In the genomic region with DNA sequence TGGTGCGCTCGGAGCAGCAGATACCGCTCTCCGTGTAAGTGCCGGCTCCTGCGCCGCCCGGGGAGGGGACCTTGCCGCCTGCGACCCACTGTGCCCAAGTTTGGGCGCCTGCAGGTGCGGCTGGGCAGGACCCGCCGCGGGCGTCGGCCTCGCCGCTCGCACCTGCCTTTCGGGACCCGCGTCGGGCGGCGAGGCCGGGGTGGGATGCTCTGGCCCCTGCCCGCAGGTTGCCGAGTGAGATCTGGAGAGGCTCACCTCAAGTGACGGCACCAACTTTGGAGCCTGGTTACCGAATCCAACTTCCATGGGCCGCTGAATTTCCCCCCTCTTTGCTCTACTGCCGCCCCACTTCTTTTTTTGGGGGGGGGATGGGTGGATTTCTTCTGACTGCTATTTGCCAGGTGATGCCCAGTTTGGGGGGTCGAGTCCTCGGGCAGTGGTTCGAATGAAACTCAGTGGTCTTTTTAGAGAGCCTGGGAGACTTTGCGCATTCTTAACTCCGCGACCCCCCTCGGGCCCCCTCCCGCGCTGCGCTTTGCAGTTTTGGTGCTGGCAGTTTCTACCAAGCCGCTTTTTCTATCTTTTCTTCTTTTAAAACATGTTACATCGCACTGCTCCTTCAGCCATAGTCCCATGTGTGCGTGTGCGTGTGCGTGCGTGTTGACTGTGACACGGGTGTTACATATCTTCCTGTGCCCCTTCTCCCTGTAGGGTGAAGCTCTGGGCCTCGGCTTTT, we compare ENCODE assay signal across 10 cellular contexts. TPM values are rescaled to one million over a fixed set of nuclear protein-coding genes. Genes with fewer than 3 reads are reported as not detected.
DNase-seq lines count a peak whose midpoint lies in the region; ATAC-seq, FAIRE-seq and TF ChIP-seq lines count a peak whose summit lies in the region.
"Had no signal": no experiment of that assay in that cellular context is flagged by ENCODE, and none has a peak within 500 bp of the region (broad histone marks: within the 10 kb centered on the region; RNA-seq: fewer than 3 reads in every experiment).

No MANE protein-coding gene starts in this region.

- H3K4me1 ChIP-seq in GM12878 (ENCODE audit: control insufficient read depth, insufficient read depth, low read length) (no peaks in the 10 kb centered on the region; the same call in 1 of the 2 replicates), stomach smooth muscle (ENCODE audit: control insufficient read depth, insufficient read depth, low read length) (peaks cover 29% of the 10 kb centered on the region)

- FAIRE-seq in GM12878 (lab: Jason Lieb, UNC), result no peak

- RAD21 ChIA-PET in GM12878 (lab: Charles Lee; ENCODE audit: unreplicated experiment), result no interaction called here

- H3K9me3 ChIP-seq in GM12878 (replicated peaks; ENCODE audit: control insufficient read depth, insufficient read depth, low read length) (no peaks in the 10 kb centered on the region), stomach smooth muscle (ENCODE audit: control insufficient read depth in 2 of 2, low read length in 2 of 2) (no peaks in the 10 kb centered on the region)

- peaks cover 4 to 14% of the 10 kb centered on the region in 2 experiments; a peak in 3 of 4 replicates for H3K27me3 ChIP-seq in GM12878 (replicated peaks in 1 of 2; ENCODE audit: control insufficient read depth in 2 of 2, insufficient read depth in 2 of 2, low read length in 1 of 2)
- peaks cover 10% of the 10 kb centered on the region for H3K27me3 ChIP-seq in layer of hippocampus (ENCODE audit: control insufficient read depth, insufficient read depth, low read length)
- H3K27me3 ChIP-seq in stomach smooth muscle (ENCODE audit: control insufficient read depth in 1 of 2, insufficient read depth in 2 of 2, low read length in 2 of 2), result peaks cover 6 to 11% of the 10 kb centered on the region in 2 donors

- no peak for ATAC-seq in GM12878
- no peak for ATAC-seq in activated CD8-positive, alpha-beta T cell treated with anti-CD3 and anti-CD28 coated beads for 36 hours

- DNase-seq in DMS79 treated with DMSO at 0.1 percent for 48 hours (lab: John Stamatoyannopoulos, UW) (peak; percentile 10), DMS79 (lab: John Stamatoyannopoulos, UW) (no peak), GM12878 (ENCODE audit: low read depth, low spot score) (no peak), hypothalamus (lab: John Stamatoyannopoulos, UW) (no peak), GOT3 (lab: John Stamatoyannopoulos, UW) (no peak)
- DNase-seq in activated CD8-positive, alpha-beta T cell treated with anti-CD3 and anti-CD28 coated beads for 36 hours, result no peak
- DNase-seq: 8988T, PC-9 had no signal

- H3K36me3 Mint-ChIP-seq in activated CD8-positive, alpha-beta T cell treated with anti-CD3 and anti-CD28 coated beads for 36 hours (ENCODE audit: low read depth), result no peaks in the 10 kb centered on the region

- no peak overlapping the region for H3K4me2 ChIP-seq in GM12878 (ENCODE audit: control insufficient read depth, insufficient read depth)
- H3K4me2 ChIP-seq: PC-9 had no signal

- H3K4me1 Mint-ChIP-seq in activated CD8-positive, alpha-beta T cell treated with anti-CD3 and anti-CD28 coated beads for 36 hours (ENCODE audit: low read depth), result peaks cover 3% of the 10 kb centered on the region

- TF ChIP-seq CTCF in GM12878 (IDR thresholded peaks at IDR 0.05 in 2 of 3, conservative IDR thresholded peaks at IDR 0.05 in 1 of 3; ENCODE audit: control insufficient read depth in 2 of 3, extremely low read depth in 1 of 3, insufficient read depth in 1 of 3, low read depth in 3 of 3, low read length in 3 of 3), result no peak
- no peak for TF ChIP-seq CTCF in activated CD8-positive, alpha-beta T cell treated with anti-CD3 and anti-CD28 coated beads for 36 hours (IDR thresholded peaks at IDR 0.05)

- H3K79me2 ChIP-seq in GM12878 (ENCODE audit: control insufficient read depth, insufficient read depth, low read length), result no peaks in the 10 kb centered on the region

- no peak for TF ChIP-seq RAD21 in GM12878 (IDR thresholded peaks at IDR 0.05; ENCODE audit: insufficient read depth, low read depth, low read length)

- CTCF ChIA-PET in GM12878 (lab: Yijun Ruan, JAX), result no interaction called here
- CTCF ChIA-PET in activated CD8-positive, alpha-beta T cell treated with anti-CD3 and anti-CD28 coated beads for 36 hours (lab: Charles Lee), result no interaction called here

- TF ChIP-seq POLR2A in GM12878 (IDR thresholded peaks at IDR 0.05; ENCODE audit: low read depth, low read length), result no peak

- BruUV-seq in GM12878 (replicated peaks; lab: Mats Ljungman, UMichigan), result no TSS peak

- no peak overlapping the region for H3K27ac Mint-ChIP-seq in activated CD8-positive, alpha-beta T cell treated with anti-CD3 and anti-CD28 coated beads for 36 hours

- H3K27me3 Mint-ChIP-seq in activated CD8-positive, alpha-beta T cell treated with anti-CD3 and anti-CD28 coated beads for 36 hours, result peaks cover 40% of the 10 kb centered on the region

- H3K27ac ChIP-seq in GM12878 (ENCODE audit: control insufficient read depth, insufficient read depth), result no peak overlapping the region
- H3K27ac ChIP-seq in layer of hippocampus (ENCODE audit: low read depth, low read length), result peak overlapping the region; percentile 30
- H3K27ac ChIP-seq in stomach smooth muscle (ENCODE audit: low read length), result peak overlapping the region; percentile 37
- H3K27ac ChIP-seq: PC-9 had no signal

- POLR2A ChIA-PET in GM12878 (lab: Charles Lee), result no interaction called here
- POLR2A ChIA-PET in activated CD8-positive, alpha-beta T cell treated with anti-CD3 and anti-CD28 coated beads for 36 hours (lab: Charles Lee), result no interaction called here

- intact Hi-C loops in GM12878 (cut with micrococcal nuclease; ENCODE audit: unreplicated experiment), result no loop called here
- intact Hi-C loops in activated CD8-positive, alpha-beta T cell treated with anti-CD3 and anti-CD28 coated beads for 36 hours (cut with micrococcal nuclease), result no loop called here

- H4K20me1 ChIP-seq in GM12878 (ENCODE audit: control insufficient read depth, insufficient read depth), result no peaks in the 10 kb centered on the region

- H3K36me3 ChIP-seq in GM12878 (ENCODE audit: control insufficient read depth in 2 of 2, insufficient read depth in 2 of 2, low read length in 1 of 2) (no peaks in the 10 kb centered on the region), stomach smooth muscle (ENCODE audit: control insufficient read depth in 2 of 2, insufficient read depth in 2 of 2, low read length in 2 of 2) (no peaks in the 10 kb centered on the region)

- no peak overlapping the region for H2AFZ ChIP-seq in GM12878 (ENCODE audit: control insufficient read depth, low read depth, low read length)
- H2AFZ ChIP-seq: PC-9 had no signal

- H3K4me3 Mint-ChIP-seq in activated CD8-positive, alpha-beta T cell treated with anti-CD3 and anti-CD28 coated beads for 36 hours, result no peak overlapping the region

- H3K9ac ChIP-seq in GM12878 (ENCODE audit: control insufficient read depth, insufficient read depth, low read length) (no peak overlapping the region), stomach smooth muscle (ENCODE audit: low read length in 2 of 2) (peak overlapping the region; percentile 47 to 54)

- TF ChIP-seq EP300 in GM12878 (IDR thresholded peaks at IDR 0.05; ENCODE audit: borderline replicate concordance in 1 of 2, control insufficient read depth in 1 of 2, low read depth in 2 of 2, low read length in 2 of 2), result no peak

- SMC1A ChIA-PET in GM12878 (lab: Charles Lee; ENCODE audit: uncharacterized antibody, unreplicated experiment), result no interaction called here

- H3K9me3 Mint-ChIP-seq in activated CD8-positive, alpha-beta T cell treated with anti-CD3 and anti-CD28 coated beads for 36 hours, result no peaks in the 10 kb centered on the region

- in situ Hi-C loops in GM12878 (cut with MboI), result no loop called here

- under 1% methylated on average over 49 of the region's 51 CpGs for WGBS in GM12878 (ENCODE audit: insufficient coverage, insufficient replicate concordance, low lambda C conversion rate, missing lambda C conversion rate)

- H3K4me3 ChIP-seq in GM12878 (no peak overlapping the region), stomach smooth muscle (ENCODE audit: low read length in 2 of 2) (peak overlapping the region; percentile 72 to 77)
- H3K4me3 ChIP-seq: PC-9 had no signal

TF ChIP-seq in GM12878, 131 proteins besides CTCF, POLR2A, EP300 and RAD21:
- TF ChIP-seq, protein P1, sequence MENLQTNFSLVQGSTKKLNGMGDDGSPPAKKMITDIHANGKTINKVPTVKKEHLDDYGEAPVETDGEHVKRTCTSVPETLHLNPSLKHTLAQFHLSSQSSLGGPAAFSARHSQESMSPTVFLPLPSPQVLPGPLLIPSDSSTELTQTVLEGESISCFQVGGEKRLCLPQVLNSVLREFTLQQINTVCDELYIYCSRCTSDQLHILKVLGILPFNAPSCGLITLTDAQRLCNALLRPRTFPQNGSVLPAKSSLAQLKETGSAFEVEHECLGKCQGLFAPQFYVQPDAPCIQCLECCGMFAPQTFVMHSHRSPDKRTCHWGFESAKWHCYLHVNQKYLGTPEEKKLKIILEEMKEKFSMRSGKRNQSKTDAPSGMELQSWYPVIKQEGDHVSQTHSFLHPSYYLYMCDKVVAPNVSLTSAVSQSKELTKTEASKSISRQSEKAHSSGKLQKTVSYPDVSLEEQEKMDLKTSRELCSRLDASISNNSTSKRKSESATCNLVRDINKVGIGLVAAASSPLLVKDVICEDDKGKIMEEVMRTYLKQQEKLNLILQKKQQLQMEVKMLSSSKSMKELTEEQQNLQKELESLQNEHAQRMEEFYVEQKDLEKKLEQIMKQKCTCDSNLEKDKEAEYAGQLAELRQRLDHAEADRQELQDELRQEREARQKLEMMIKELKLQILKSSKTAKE (IDR thresholded peaks at IDR 0.05; ENCODE audit: low read depth, poor library complexity, severe bottlenecking), result no peak
- TF ChIP-seq SUZ12 (IDR thresholded peaks at IDR 0.05; ENCODE audit: unreplicated experiment), result peak; percentile 63
TF ChIP-seq in GM12878: peak in this region for 1.

RNA-seq across cellular contexts. Expression of a gene that starts 0.6 kb away (rescaled TPM):
- not detected in 2 replicates for total RNA-seq in GM12878 (2013; cell fraction: nucleolus; rRNA removed)
- total RNA-seq in GM12878 (2014; rRNA removed) (not detected in 2 replicates), GM12878 (2014; rRNA removed; fragmentation: Illumina TruSeq; extraction: Trizol) (not detected in 2 replicates), GM12878 (2021) (not detected in 2 replicates)
- not detected for polyA plus RNA-seq in GM12878 (2011; ENCODE audit: low read depth)
- polyA plus RNA-seq in GM12878 (2011; rRNA removed) (not detected in 2 replicates), GM12878 (2014; fragmentation: Illumina TruSeq; extraction: Trizol) (not detected in 2 replicates), GM12878 (2014; fragmentation: Nextera tagmentation; extraction: Ambion mirVana) (not detected), GM12878 (2014; rRNA removed) (not detected in 2 replicates), GM12878 (2016; fragmentation: Nextera tagmentation; extraction: Ambion mirVana) (not detected)
- polyA plus RNA-seq in GM12878 (2011; cell fraction: cytosol; rRNA removed), result not detected in 2 replicates
- polyA plus RNA-seq in GM12878 (2011; cell fraction: nucleus; rRNA removed), result not detected in 2 replicates
- polyA plus RNA-seq in GM12878 (2012), result not detected in 2 replicates
- polyA minus RNA-seq in GM12878 (2011; rRNA and poly(A)+ RNA removed), result not detected in 2 replicates
- polyA minus RNA-seq in GM12878 (2011; cell fraction: cytosol; rRNA and poly(A)+ RNA removed), result not detected in 2 replicates
- not detected in 2 replicates for polyA minus RNA-seq in GM12878 (2011; cell fraction: nucleus; rRNA and poly(A)+ RNA removed)
- total RNA-seq in activated CD8-positive, alpha-beta T cell treated with anti-CD3 and anti-CD28 coated beads for 36 hours, result not detected
